Comparison of ENCODE assay signal across 1 cellular context in genomic region chr21:33734818-33735217, GRCh38.
TF ChIP-seq lines count a peak whose summit lies in the region.

No MANE protein-coding gene starts in this region.

TF ChIP-seq in IMR-90, 13 proteins besides CTCF, POLR2A, EP300 and RAD21 (continued from another document):
- TF ChIP-seq, protein P1, sequence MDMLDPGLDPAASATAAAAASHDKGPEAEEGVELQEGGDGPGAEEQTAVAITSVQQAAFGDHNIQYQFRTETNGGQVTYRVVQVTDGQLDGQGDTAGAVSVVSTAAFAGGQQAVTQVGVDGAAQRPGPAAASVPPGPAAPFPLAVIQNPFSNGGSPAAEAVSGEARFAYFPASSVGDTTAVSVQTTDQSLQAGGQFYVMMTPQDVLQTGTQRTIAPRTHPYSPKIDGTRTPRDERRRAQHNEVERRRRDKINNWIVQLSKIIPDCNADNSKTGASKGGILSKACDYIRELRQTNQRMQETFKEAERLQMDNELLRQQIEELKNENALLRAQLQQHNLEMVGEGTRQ (IDR thresholded peaks at IDR 0.05; ENCODE audit: low read depth, low read length) = no peak
- TF ChIP-seq RCOR1 (IDR thresholded peaks at IDR 0.05; ENCODE audit: insufficient replicate concordance, low read length) (no peak), MXI1 (IDR thresholded peaks at IDR 0.05; ENCODE audit: borderline replicate concordance, low read depth, low read length) (no peak), SMC3 (IDR thresholded peaks at IDR 0.05; ENCODE audit: low read depth, low read length) (no peak), CEBPB (IDR thresholded peaks at IDR 0.05; ENCODE audit: low read depth, low read length) (no peak), RFX5 (IDR thresholded peaks at IDR 0.05; ENCODE audit: low read depth, low read length) (no peak), NFE2L2 (IDR thresholded peaks at IDR 0.05; ENCODE audit: low read depth, low read length) (no peak), FOS (IDR thresholded peaks at IDR 0.05; ENCODE audit: low read depth, low read length) (no peak), MAZ (IDR thresholded peaks at IDR 0.05; ENCODE audit: borderline replicate concordance, low read depth, low read length) (no peak), MAFK (IDR thresholded peaks at IDR 0.05; ENCODE audit: low read depth, low read length) (no peak), BHLHE40 (IDR thresholded peaks at IDR 0.05; ENCODE audit: low read depth, low read length) (no peak)
TF ChIP-seq in IMR-90: peak in this region for 0.
